Comparison of ENCODE assay signal across 8 cellular contexts in genomic region chr14:34322940-34323418, GRCh38.
DNase-seq lines count a peak whose midpoint lies in the region; ATAC-seq and TF ChIP-seq lines count a peak whose summit lies in the region.

No MANE protein-coding gene starts in this region.

- peak; percentile 87 for TF ChIP-seq CTCF in CD4-positive, alpha-beta T cell (IDR thresholded peaks at IDR 0.05)
- TF ChIP-seq CTCF in gastroesophageal sphincter (IDR thresholded peaks at IDR 0.05): peak; percentile 45 to 59 (median 56)
- peak; percentile 27 to 55 (median 41) for TF ChIP-seq CTCF in uterus (IDR thresholded peaks at IDR 0.05)

- no peak overlapping the region for H3K9ac ChIP-seq in Karpas-422 (ENCODE audit: low read length)

- H3K27ac ChIP-seq in CD4-positive, alpha-beta T cell (ENCODE audit: low read depth, low read length): no peak overlapping the region
- no peak overlapping the region for H3K27ac ChIP-seq in Karpas-422 (ENCODE audit: low read length)
- no peak overlapping the region for H3K27ac ChIP-seq in gastroesophageal sphincter
- no peak overlapping the region for H3K27ac ChIP-seq in uterus

- H3K4me1 Mint-ChIP-seq in CD4-positive, alpha-beta T cell (ENCODE audit: low read depth): no peaks in the 10 kb centered on the region
- H3K4me1 Mint-ChIP-seq in activated T-helper 17 cell treated with anti-CD3 and anti-CD28 coated beads, Interleukin-2, amount 50 U/mL, for 72 hours: no peaks in the 10 kb centered on the region

- no peaks in the 10 kb centered on the region for H3K9me3 ChIP-seq in CD4-positive, alpha-beta T cell (ENCODE audit: control insufficient read depth, low read length)
- no peaks in the 10 kb centered on the region for H3K9me3 ChIP-seq in Karpas-422 (ENCODE audit: low read length)
- H3K9me3 ChIP-seq in gastroesophageal sphincter: no peaks in the 10 kb centered on the region
- H3K9me3 ChIP-seq in uterus: no peaks in the 10 kb centered on the region

- POLR2A ChIA-PET in CD4-positive, alpha-beta T cell (lab: Charles Lee): no interaction called here

- H3K27me3 Mint-ChIP-seq in CD4-positive, alpha-beta T cell: peaks cover 6% of the 10 kb centered on the region
- no peaks in the 10 kb centered on the region for H3K27me3 Mint-ChIP-seq in activated T-helper 17 cell treated with anti-CD3 and anti-CD28 coated beads, Interleukin-2, amount 50 U/mL, for 72 hours

- intact Hi-C loops in CD4-positive, alpha-beta T cell (cut with DNase I, micrococcal nuclease): loop anchor here (1.0 to 5.0 kb wide), 4 partner anchors 481 to 1747 kb away; no protein-coding TSS in a partner anchor
- intact Hi-C loops in posterior vena cava (cut with DNase I) (no loop called here), uterus (cut with DNase I; ENCODE audit: low total_unique reads) (no loop called here)

- TF ChIP-seq POLR2A in gastroesophageal sphincter (IDR thresholded peaks at IDR 0.05) (no peak), uterus (IDR thresholded peaks at IDR 0.05) (no peak)

- H3K4me3 ChIP-seq in Karpas-422 (ENCODE audit: low read length) (no peak overlapping the region), gastroesophageal sphincter (no peak overlapping the region), uterus (no peak overlapping the region)

- WGBS in gastroesophageal sphincter (ENCODE audit: low coverage in 1 of 2), 2 donors: 50 to 59% methylated on average over 8 of the region's 8 CpGs

- ATAC-seq in CD4-positive, alpha-beta T cell (ENCODE audit: poor library complexity): peak; percentile 73
- peak; percentile 72 for ATAC-seq in GM19467 (IDR thresholded peaks at IDR 0.05; ENCODE audit: unreplicated experiment)
- ATAC-seq in activated T-helper 17 cell treated with anti-CD3 and anti-CD28 coated beads, Interleukin-2, amount 50 U/mL, for 72 hours (replicated peaks): peak; percentile 77
- ATAC-seq in gastroesophageal sphincter: no peak

- no peak overlapping the region for H3K27ac Mint-ChIP-seq in CD4-positive, alpha-beta T cell
- no peak overlapping the region for H3K27ac Mint-ChIP-seq in activated T-helper 17 cell treated with anti-CD3 and anti-CD28 coated beads, Interleukin-2, amount 50 U/mL, for 72 hours

- no peaks in the 10 kb centered on the region for H3K27me3 ChIP-seq in CD4-positive, alpha-beta T cell (ENCODE audit: control insufficient read depth, insufficient read depth, low read length)
- no peaks in the 10 kb centered on the region for H3K27me3 ChIP-seq in Karpas-422 (ENCODE audit: low read length)
- H3K27me3 ChIP-seq in gastroesophageal sphincter: no peaks in the 10 kb centered on the region
- H3K27me3 ChIP-seq in uterus: no peaks in the 10 kb centered on the region

- H4K20me1 ChIP-seq in Karpas-422 (ENCODE audit: insufficient read depth, low read depth, low read length): no peaks in the 10 kb centered on the region

- DNase-seq in CD4-positive, alpha-beta T cell: peak; percentile 42 to 74 (median 60)
- DNase-seq in Karpas-422: peak; percentile 90
- DNase-seq in RPMI7951 (ENCODE audit: low read depth): peak; percentile 56
- DNase-seq in posterior vena cava (ENCODE audit: low spot score): peak; percentile 90
- peak; percentile 31 to 33 for DNase-seq in uterus

- H3K9me3 Mint-ChIP-seq in CD4-positive, alpha-beta T cell: no peaks in the 10 kb centered on the region
- no peaks in the 10 kb centered on the region for H3K9me3 Mint-ChIP-seq in activated T-helper 17 cell treated with anti-CD3 and anti-CD28 coated beads, Interleukin-2, amount 50 U/mL, for 72 hours

- H3K36me3 ChIP-seq in Karpas-422 (ENCODE audit: insufficient read depth, low read length) (no peaks in the 10 kb centered on the region), gastroesophageal sphincter (no peaks in the 10 kb centered on the region), uterus (no peaks in the 10 kb centered on the region)

- CTCF ChIA-PET in CD4-positive, alpha-beta T cell (lab: Charles Lee): interaction anchor here (0.7 to 1.3 kb wide), 3 partner anchors 8 to 95 kb away, joined by 3 to 6 read pairs (median 4); no protein-coding TSS in a partner anchor

- H2AFZ ChIP-seq in Karpas-422 (ENCODE audit: low read length): no peak overlapping the region

- H3K4me1 ChIP-seq in Karpas-422 (ENCODE audit: low read length) (no peaks in the 10 kb centered on the region), gastroesophageal sphincter (peaks cover 0 to 7% (median 5%) of the 10 kb centered on the region in 3 donors), uterus (no peaks in the 10 kb centered on the region)

- no peak overlapping the region for H3K4me3 Mint-ChIP-seq in CD4-positive, alpha-beta T cell
- H3K4me3 Mint-ChIP-seq in activated T-helper 17 cell treated with anti-CD3 and anti-CD28 coated beads, Interleukin-2, amount 50 U/mL, for 72 hours: no peak overlapping the region

- no peak overlapping the region for H3K4me2 ChIP-seq in Karpas-422 (ENCODE audit: low read depth, low read length, poor library complexity, severe bottlenecking)

- H3K79me2 ChIP-seq in Karpas-422 (ENCODE audit: low read length): no peaks in the 10 kb centered on the region

- no peaks in the 10 kb centered on the region for H3K36me3 Mint-ChIP-seq in CD4-positive, alpha-beta T cell (ENCODE audit: low read depth)
- H3K36me3 Mint-ChIP-seq in activated T-helper 17 cell treated with anti-CD3 and anti-CD28 coated beads, Interleukin-2, amount 50 U/mL, for 72 hours (ENCODE audit: low read depth): no peaks in the 10 kb centered on the region

- TF ChIP-seq EP300 in gastroesophageal sphincter (IDR thresholded peaks at IDR 0.05): no peak

- H3K9me2 ChIP-seq in Karpas-422 (replicated peaks; ENCODE audit: insufficient read depth, low read length): no peaks in the 10 kb centered on the region

Comparison
In these comparisons a context has a peak if more than half of its experiments do, and no peak if none do; other contexts are left out.
1. DNase-seq: peak in every context shown above with its lines; median percentile 90 in Karpas-422; 90 in posterior vena cava; 60 in CD4-positive, alpha-beta T cell; 56 in RPMI7951; 32 in uterus.
2. intact Hi-C loops: an anchor here in CD4-positive, alpha-beta T cell (1.0 to 5.0 kb wide); none called in posterior vena cava and uterus.